2 cellular contexts compared by ENCODE assay signal in genomic region chr10:95263864-95264226, GRCh38.
A peak's percentile ranks its signal among the peaks of the same experiment; 100 is the strongest.
TF ChIP-seq lines count a peak whose summit lies in the region.

No MANE protein-coding gene starts in this region.

TF ChIP-seq in HCT116, 20 proteins besides CTCF, POLR2A, EP300 and RAD21:
- TF ChIP-seq, protein P1, sequence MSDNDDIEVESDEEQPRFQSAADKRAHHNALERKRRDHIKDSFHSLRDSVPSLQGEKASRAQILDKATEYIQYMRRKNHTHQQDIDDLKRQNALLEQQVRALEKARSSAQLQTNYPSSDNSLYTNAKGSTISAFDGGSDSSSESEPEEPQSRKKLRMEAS (IDR thresholded peaks at IDR 0.05), result 0 out of 2 replicates have a peak, but pooled peaks have one; percentile 5
- TF ChIP-seq JUND (IDR thresholded peaks at IDR 0.05), result no peak
- TF ChIP-seq TCF7L2 (IDR thresholded peaks at IDR 0.05; ENCODE audit: borderline replicate concordance, extremely low read depth, insufficient read depth, insufficient read length), result no peak

TF ChIP-seq in WTC11, 78 proteins besides CTCF, POLR2A, EP300 and RAD21:
- TF ChIP-seq NR2C2 (CRISPR knock-in tag; IDR thresholded peaks at IDR 0.05) (no peak), GRHL2 (CRISPR knock-in tag; IDR thresholded peaks at IDR 0.05; ENCODE audit: insufficient replicate concordance, severe bottlenecking) (no peak), AFF4 (CRISPR knock-in tag; IDR thresholded peaks at IDR 0.05; ENCODE audit: borderline replicate concordance) (no peak), AR (CRISPR knock-in tag; IDR thresholded peaks at IDR 0.05) (no peak), ZNF263 (CRISPR knock-in tag; IDR thresholded peaks at IDR 0.05; ENCODE audit: low read depth) (no peak), FOXP4 (CRISPR knock-in tag; IDR thresholded peaks at IDR 0.05) (no peak), ZSCAN18 (CRISPR knock-in tag; IDR thresholded peaks at IDR 0.05) (no peak), IRF1 (CRISPR knock-in tag; IDR thresholded peaks at IDR 0.05) (no peak), FOXP1 (CRISPR knock-in tag; IDR thresholded peaks at IDR 0.05; ENCODE audit: borderline replicate concordance) (no peak), ZBTB43 (CRISPR knock-in tag; IDR thresholded peaks at IDR 0.05) (no peak), ZBTB21 (CRISPR knock-in tag; IDR thresholded peaks at IDR 0.05; ENCODE audit: borderline replicate concordance) (no peak), HMGA2 (CRISPR knock-in tag; IDR thresholded peaks at IDR 0.05) (no peak)
TF ChIP-seq in WTC11: peak in this region for 0.
